In genomic region chr9:107178302-107178701, GRCh38 we compare ENCODE assay signal across 16 cellular contexts.
A peak's percentile ranks its signal among the peaks of the same experiment; 100 is the strongest.
DNase-seq lines count a peak whose midpoint lies in the region; ATAC-seq and TF ChIP-seq lines count a peak whose summit lies in the region.
"Had no signal": no experiment of that assay in that cellular context is flagged by ENCODE, and none has a peak within 500 bp of the region (broad histone marks: within the 10 kb centered on the region; RNA-seq: fewer than 3 reads in every experiment).

No MANE protein-coding gene starts in this region.

- no peaks in the 10 kb centered on the region for H3K36me3 ChIP-seq in esophagus muscularis mucosa
- H3K36me3 ChIP-seq: SJSA1 had no signal

- peaks cover 7 to 29% (median 17%) of the 10 kb centered on the region in 4 donors for H3K4me1 ChIP-seq in esophagus muscularis mucosa
- H3K4me1 ChIP-seq: SJSA1 had no signal

- WGBS in esophagus muscularis mucosa = 71% methylated on average over 3 of the region's 3 CpGs

- no peak overlapping the region for H3K27ac ChIP-seq in esophagus muscularis mucosa (replicated peaks in 1 of 4)
- H3K27ac ChIP-seq: HL-60, PC-9, SJSA1 had no signal

- intact Hi-C loops in esophagus muscularis mucosa (cut with DNase I) (loop anchor here (10.0 kb wide), 1 partner anchor 154 kb away; no protein-coding TSS in a partner anchor), left colon (cut with DNase I, micrococcal nuclease) (no loop called here)

- DNase-seq in EH (ENCODE audit: low read depth) (peak; percentile 38), LoVo (ENCODE audit: low spot score) (peak; percentile 26), esophagus muscularis mucosa (ENCODE audit: extremely low spot score) (peak; percentile 2), left colon (no peak), dedifferentiated amniotic fluid mesenchymal stem cell (ENCODE audit: extremely low spot score) (no peak), SIG-M5 (lab: John Stamatoyannopoulos, UW) (no peak)
- DNase-seq: H7, Karpas-422, MM.1S, NCI-H1092 treated with DMSO at 0.1 percent for 48 hours, NCI-H2029 treated with DMSO at 0.1 percent for 48 hours had no signal

- ATAC-seq in left colon (peak; percentile 8), GM21717 (IDR thresholded peaks at IDR 0.05; ENCODE audit: unreplicated experiment) (no peak), GM21423 (IDR thresholded peaks at IDR 0.05; ENCODE audit: unreplicated experiment) (no peak)

- no peaks in the 10 kb centered on the region for H3K27me3 ChIP-seq in esophagus muscularis mucosa
- H3K27me3 ChIP-seq: SJSA1 had no signal

- TF ChIP-seq POLR2A in esophagus muscularis mucosa (IDR thresholded peaks at IDR 0.05; ENCODE audit: low read depth) = no peak

- H3K4me3 ChIP-seq in esophagus muscularis mucosa = no peak overlapping the region
- H3K4me3 ChIP-seq: PC-9, SJSA1 had no signal

- TF ChIP-seq CTCF in esophagus muscularis mucosa (IDR thresholded peaks at IDR 0.05) = no peak

- peaks cover 0 to 11% (median 2%) of the 10 kb centered on the region in 4 donors for H3K9me3 ChIP-seq in esophagus muscularis mucosa
- H3K9me3 ChIP-seq: SJSA1 had no signal

- no peak for TF ChIP-seq EP300 in esophagus muscularis mucosa (IDR thresholded peaks at IDR 0.05)

Comparison
In these comparisons a context has a peak if more than half of its experiments do, and no peak if none do; other contexts are left out.
1. DNase-seq: peak in EH (single experiment), LoVo (single experiment) and esophagus muscularis mucosa (single experiment); none in left colon (0 of 2), dedifferentiated amniotic fluid mesenchymal stem cell (single experiment) and SIG-M5 (single experiment).